Comparison of ENCODE assay signal across 8 cellular contexts in the genomic region with DNA sequence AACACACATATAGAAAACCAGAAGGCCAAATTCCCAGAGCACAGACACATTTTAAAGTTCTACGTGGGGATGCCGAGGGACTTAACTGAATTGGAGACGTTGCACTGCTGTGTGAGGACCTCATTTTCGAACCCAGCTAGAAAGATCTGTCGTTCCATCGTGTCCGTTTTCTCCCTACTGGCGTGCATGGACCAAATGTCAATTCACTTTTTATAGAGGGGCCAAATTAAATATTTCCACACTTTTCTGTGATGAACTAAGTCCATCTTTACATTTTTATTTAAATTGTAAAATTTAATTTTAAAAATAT. TPM values are rescaled to one million over a fixed set of nuclear protein-coding genes. Genes with fewer than 3 reads are reported as not detected.
A peak's percentile ranks its signal among the peaks of the same experiment; 100 is the strongest.
DNase-seq lines count a peak whose midpoint lies in the region; ATAC-seq and TF ChIP-seq lines count a peak whose summit lies in the region.

No MANE protein-coding gene starts in this region.

- 0 out of 2 replicates have a peak, but pooled peaks cover 3% of the 10 kb centered on the region for H3K4me1 ChIP-seq in BE2C

- H3K27ac Mint-ChIP-seq in memory B cell: peak overlapping the region; percentile 92

- peaks cover 3% of the 10 kb centered on the region; the same call in 1 of the 2 replicates for H3K27me3 ChIP-seq in BE2C

- peaks cover 2% of the 10 kb centered on the region for H3K36me3 Mint-ChIP-seq in memory B cell

- peak overlapping the region; percentile 98 for H3K4me3 Mint-ChIP-seq in memory B cell

- ATAC-seq in memory B cell (ENCODE audit: low read depth): no peak
- ATAC-seq in HG02973 (IDR thresholded peaks at IDR 0.05; ENCODE audit: unreplicated experiment): no peak

- DNase-seq in BE2C: no peak
- DNase-seq in HFF-Myc (ENCODE audit: extremely low read depth, low read depth): no peak
- no peak for DNase-seq in astrocyte of the cerebellum (ENCODE audit: low read depth)
- no peak for DNase-seq in memory B cell (ENCODE audit: low spot score in 2 of 2)
- DNase-seq in hippocampal formation (lab: John Stamatoyannopoulos, UW): no peak
- no peak for DNase-seq in T-helper 9 cell
- no peak for DNase-seq in mucosa of gallbladder (ENCODE audit: low spot score)

- peak overlapping the region; percentile 71 for H3K4me3 ChIP-seq in BE2C (ENCODE audit: low read depth, low read length)
- peak overlapping the region; percentile 96 for H3K4me3 ChIP-seq in HFF-Myc (replicated peaks; ENCODE audit: low read depth, low read length)
- peak overlapping the region; percentile 87 for H3K4me3 ChIP-seq in astrocyte of the cerebellum (ENCODE audit: low read depth, low read length)

- H3K9me3 ChIP-seq in BE2C: no peaks in the 10 kb centered on the region

- TF ChIP-seq CTCF in BE2C (IDR thresholded peaks at IDR 0.05; ENCODE audit: low read depth, low read length) (no peak), HFF-Myc (IDR thresholded peaks at IDR 0.05; ENCODE audit: low read depth, low read length, missing control alignments) (no peak), astrocyte of the cerebellum (IDR thresholded peaks at IDR 0.05; ENCODE audit: low read depth, low read length, missing control alignments) (no peak)

- no peaks in the 10 kb centered on the region for H3K27me3 Mint-ChIP-seq in memory B cell

- no peaks in the 10 kb centered on the region for H3K36me3 ChIP-seq in BE2C

- no peaks in the 10 kb centered on the region for H3K9me3 Mint-ChIP-seq in memory B cell

- peaks cover 28% of the 10 kb centered on the region for H3K4me1 Mint-ChIP-seq in memory B cell

- in situ Hi-C loops in astrocyte of the cerebellum (cut with HindIII; ENCODE audit: low sequenced_read_pairs): no loop called here

RNA-seq across cellular contexts. Expression of gene TSHZ1, which starts 0.7 kb away (rescaled TPM):
- 10.4 TPM for polyA plus RNA-seq in BE2C (2012; ENCODE audit: insufficient read depth, insufficient read length, low read depth)
- 32.0 TPM for total RNA-seq in mucosa of gallbladder

RNA-seq across cellular contexts. Expression of gene PTGR3, which starts 1.0 kb away (rescaled TPM):
- 6.2 TPM for polyA plus RNA-seq in BE2C (2012; ENCODE audit: insufficient read depth, insufficient read length, low read depth)
- total RNA-seq in mucosa of gallbladder: 41.1 TPM
